ENCODE assay signal across 8 cellular contexts in the genomic region with DNA sequence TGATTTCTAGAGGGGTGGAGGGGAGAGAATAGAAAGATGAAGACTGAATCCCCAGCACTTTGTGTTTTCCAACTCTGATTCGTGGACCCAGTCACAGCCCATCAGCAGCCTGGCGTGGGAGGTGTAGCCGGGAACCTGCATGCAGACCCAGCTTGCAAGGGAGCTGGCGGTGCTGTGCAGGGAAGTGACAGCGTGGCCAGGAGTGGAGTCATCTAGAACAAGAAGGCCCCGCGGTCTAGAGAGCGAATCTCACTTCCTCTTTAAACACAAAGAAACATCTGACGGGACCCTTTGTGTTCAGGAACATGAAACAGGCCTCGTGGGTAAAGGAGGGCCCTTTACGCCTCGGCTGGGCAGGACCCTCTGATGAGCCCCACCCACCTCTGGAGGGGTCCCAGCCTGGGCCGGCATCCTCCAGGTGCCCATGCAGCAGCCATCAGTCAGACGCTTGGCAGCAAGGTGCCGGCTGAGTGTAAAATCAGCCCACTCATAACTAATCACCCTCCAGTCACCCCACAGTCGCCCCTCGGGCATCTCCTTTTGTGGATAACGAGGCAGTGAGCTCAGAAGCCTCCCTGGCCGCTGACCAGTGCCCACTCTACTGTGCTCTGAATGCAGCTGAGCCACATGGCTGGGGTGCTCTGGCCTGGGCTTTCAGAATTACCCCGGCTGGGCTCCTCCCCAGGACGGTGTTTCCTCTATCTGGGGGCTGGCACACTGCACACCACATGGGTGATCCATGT. TPM values are rescaled to one million over a fixed set of nuclear protein-coding genes. Genes with fewer than 3 reads are reported as not detected.
A peak's percentile ranks its signal among the peaks of the same experiment; 100 is the strongest.
DNase-seq lines count a peak whose midpoint lies in the region; ATAC-seq and TF ChIP-seq lines count a peak whose summit lies in the region.
"Had no signal": no experiment of that assay in that cellular context is flagged by ENCODE, and none has a peak within 500 bp of the region (broad histone marks: within the 10 kb centered on the region; RNA-seq: fewer than 3 reads in every experiment).

No MANE protein-coding gene starts in this region.

- intact Hi-C loops in dendritic cell treated with granulocyte-macrophage colony-stimulating factor and Interleukin-4, amounts not matched to agents 40 ng/mL and 50 ng/mL, for 4 days (cut with micrococcal nuclease) = loop anchor here (10.0 kb wide), 1 partner anchor 47 kb away; a partner anchor contains a TSS
- intact Hi-C loops in spleen (cut with DNase I; ENCODE audit: low total_unique reads) = no loop called here

- no peak for TF ChIP-seq POLR2A in spleen (IDR thresholded peaks at IDR 0.05)

- H3K27me3 Mint-ChIP-seq in T-cell = no peaks in the 10 kb centered on the region
- H3K27me3 Mint-ChIP-seq in dendritic cell treated with granulocyte-macrophage colony-stimulating factor and Interleukin-4, amounts not matched to agents 40 ng/mL and 50 ng/mL, for 4 days = no peaks in the 10 kb centered on the region

- POLR2A ChIA-PET in T-cell (lab: Charles Lee) = interaction anchor here in 1 of 2 donors (0.5 kb wide), 1 partner anchor 21 kb away, joined by 4 read pairs; no protein-coding TSS in a partner anchor

- peaks cover 29 to 73% (median 59%) of the 10 kb centered on the region in 6 donors for H3K4me1 ChIP-seq in spleen

- peak; percentile 91 for DNase-seq in GM19238 (ENCODE audit: insufficient read length, low spot score)
- peak in 29 of 34 experiments; percentile 44 to 77 (median 56) for DNase-seq in T-cell
- DNase-seq in spleen = peak; percentile 95
- DNase-seq in NCI-H1048 (lab: John Stamatoyannopoulos, UW) = no peak
- DNase-seq in HuH-7.5 (ENCODE audit: low spot score) = no peak

- no peaks in the 10 kb centered on the region for H3K9me3 Mint-ChIP-seq in T-cell
- H3K9me3 Mint-ChIP-seq in dendritic cell treated with granulocyte-macrophage colony-stimulating factor and Interleukin-4, amounts not matched to agents 40 ng/mL and 50 ng/mL, for 4 days = no peaks in the 10 kb centered on the region

- peaks cover 40 to 45% (median 44%) of the 10 kb centered on the region in 3 donors for H3K4me1 Mint-ChIP-seq in T-cell
- H3K4me1 Mint-ChIP-seq in dendritic cell treated with granulocyte-macrophage colony-stimulating factor and Interleukin-4, amounts not matched to agents 40 ng/mL and 50 ng/mL, for 4 days (ENCODE audit: low read depth) = peaks cover 47% of the 10 kb centered on the region

- peaks cover 0 to 35% (median 14%) of the 10 kb centered on the region in 6 donors for H3K36me3 ChIP-seq in spleen

- peak overlapping the region; percentile 77 to 97 (median 89) for H3K27ac ChIP-seq in spleen
- H3K27ac ChIP-seq: VCaP had no signal

- H3K36me3 Mint-ChIP-seq in T-cell = no peaks in the 10 kb centered on the region
- peaks cover 59% of the 10 kb centered on the region for H3K36me3 Mint-ChIP-seq in dendritic cell treated with granulocyte-macrophage colony-stimulating factor and Interleukin-4, amounts not matched to agents 40 ng/mL and 50 ng/mL, for 4 days (ENCODE audit: low read depth)

- ATAC-seq in HG03095 (IDR thresholded peaks at IDR 0.05; ENCODE audit: unreplicated experiment) (peak; percentile 66), T-cell (replicated peaks in 1 of 4) (peak; percentile 50 to 58 (median 54))

- TF ChIP-seq CTCF in spleen (IDR thresholded peaks at IDR 0.05 in 8 of 11, conservative IDR thresholded peaks at IDR 0.05 in 3 of 11) = no peak

- peak overlapping the region; percentile 59 to 72 (median 65) for H3K4me3 Mint-ChIP-seq in T-cell
- peak overlapping the region; percentile 69 for H3K4me3 Mint-ChIP-seq in dendritic cell treated with granulocyte-macrophage colony-stimulating factor and Interleukin-4, amounts not matched to agents 40 ng/mL and 50 ng/mL, for 4 days

- CTCF ChIA-PET in T-cell (lab: Charles Lee) = no interaction called here

- H3K27me3 ChIP-seq in spleen (replicated peaks in 1 of 7) = peaks cover 0 to 68% (median 20%) of the 10 kb centered on the region in 7 donors

- 15 to 22% (median 20%) methylated on average over 17 to 21 of the region's 21 CpGs for WGBS in spleen, 5 donors

- no peaks in the 10 kb centered on the region for H3K9me3 ChIP-seq in spleen

- peak overlapping the region in 6 of 8 donors; percentile 7 to 62 (median 14) for H3K4me3 ChIP-seq in spleen

- H3K27ac Mint-ChIP-seq in T-cell = peak overlapping the region; percentile 94 to 97
- H3K27ac Mint-ChIP-seq in dendritic cell treated with granulocyte-macrophage colony-stimulating factor and Interleukin-4, amounts not matched to agents 40 ng/mL and 50 ng/mL, for 4 days = peak overlapping the region; percentile 98

RNA-seq across cellular contexts. Expression of a gene that starts 4.4 kb away (rescaled TPM):
- total RNA-seq in T-cell = 10 to 100 TPM in 3 of 5 donors, 1 to 10 TPM in 2; 5.2 to 20.4 (median 17.2) TPM
- 1 to 10 TPM; 4.8 to 7.6 (median 6.0) TPM for total RNA-seq in spleen
- 1 to 10 TPM; 5.6 to 7.8 (median 7.1) TPM for polyA plus RNA-seq in spleen

RNA-seq across cellular contexts. Expression of a gene that starts 19.0 kb away (rescaled TPM):
- total RNA-seq in T-cell (10 to 100 TPM; 52.3 to 81.4 (median 63.4) TPM), spleen (10 to 100 TPM; 24.1 to 49.3 (median 35.1) TPM)
- polyA plus RNA-seq in spleen = 10 to 100 TPM; 35.1 to 74.9 (median 57.3) TPM

RNA-seq across cellular contexts. Expression of a gene that starts 24.3 kb away (rescaled TPM):
- total RNA-seq in T-cell = 100 to 1,000 TPM; 246 to 369 (median 264) TPM
- total RNA-seq in spleen = 100 to 1,000 TPM in 3 of 7 donors, 10 to 100 TPM in 4; 63.7 to 135 (median 99.1) TPM
- polyA plus RNA-seq in spleen = 100 to 1,000 TPM in 1 of 3 donors, 10 to 100 TPM in 2; 55.7 to 132 (median 75.1) TPM

RNA-seq across cellular contexts. Expression of a gene that starts 24.4 kb away (rescaled TPM):
- total RNA-seq in T-cell = 10 to 100 TPM; 30.1 to 39.5 (median 38.6) TPM
- 10 to 100 TPM in 4 of 7 donors, 1 to 10 TPM in 3; 7.2 to 28.2 (median 11.7) TPM for total RNA-seq in spleen
- 10 to 100 TPM; 16.6 to 24.5 (median 16.8) TPM for polyA plus RNA-seq in spleen

RNA-seq across cellular contexts. Expression of a gene that starts 31.0 kb away (rescaled TPM):
- total RNA-seq in T-cell (100 to 1,000 TPM; 271 to 456 (median 403) TPM), spleen (100 to 1,000 TPM; 557 to 820 (median 628) TPM)
- 100 to 1,000 TPM; 649 to 925 (median 917) TPM for polyA plus RNA-seq in spleen

Comparison
In these comparisons a context has a peak if more than half of its experiments do, and no peak if none do; other contexts are left out.
1. DNase-seq: peak in GM19238 (single experiment), T-cell (29 of 34) and spleen (single experiment); none in NCI-H1048 (single experiment) and HuH-7.5 (single experiment).